In genomic region chr2:159118115-159118858, GRCh38 we compare ENCODE assay signal across 8 cellular contexts.
DNase-seq lines count a peak whose midpoint lies in the region; ATAC-seq and TF ChIP-seq lines count a peak whose summit lies in the region.

No MANE protein-coding gene starts in this region.

- no peak overlapping the region for H3K4me3 Mint-ChIP-seq in GM23338

- no peaks in the 10 kb centered on the region for H3F3A ChIP-seq in GM23338 (replicated peaks; ENCODE audit: low read depth)

- no peak overlapping the region for H3K4me2 ChIP-seq in GM23338

- H3K9me2 ChIP-seq in GM23338 (ENCODE audit: insufficient read depth), result no peaks in the 10 kb centered on the region

- peaks cover 7% of the 10 kb centered on the region for H3K27me3 Mint-ChIP-seq in GM23338 (ENCODE audit: insufficient read depth, low read depth, poor library complexity)

- H4K20me1 ChIP-seq in GM23338 (replicated peaks; ENCODE audit: insufficient read depth), result no peaks in the 10 kb centered on the region

- H3K9me3 ChIP-seq in SJSA1 (replicated peaks), result no peaks in the 10 kb centered on the region

- H3K27me3 ChIP-seq in GM23338 (ENCODE audit: insufficient read depth) (no peaks in the 10 kb centered on the region), SJSA1 (replicated peaks) (no peaks in the 10 kb centered on the region)

- no peak overlapping the region for H2AFZ ChIP-seq in GM23338

- peak; percentile 99 for ATAC-seq in GM23338

- H3K4me1 Mint-ChIP-seq in GM23338, result no peaks in the 10 kb centered on the region; the same call in 2 of the 3 replicates

- no peak overlapping the region for H3K4me3 ChIP-seq in GM23338
- no peak overlapping the region for H3K4me3 ChIP-seq in SJSA1

- H3K36me3 ChIP-seq in GM23338 (ENCODE audit: insufficient read depth) (no peaks in the 10 kb centered on the region), SJSA1 (no peaks in the 10 kb centered on the region)

- no peaks in the 10 kb centered on the region for H3K79me2 ChIP-seq in GM23338 (replicated peaks; ENCODE audit: insufficient read depth)

- no peak overlapping the region for H3K27ac Mint-ChIP-seq in GM23338

- H3K36me3 Mint-ChIP-seq in GM23338 (ENCODE audit: low read depth), result no peaks in the 10 kb centered on the region

- H3K4me1 ChIP-seq in GM23338 (ENCODE audit: insufficient read depth) (no peaks in the 10 kb centered on the region), SJSA1 (replicated peaks) (peaks cover 47% of the 10 kb centered on the region)

- H3K9me3 Mint-ChIP-seq in GM23338, result no peaks in the 10 kb centered on the region; the same call in 2 of the 3 replicates

- peak; percentile 97 to 99 for TF ChIP-seq CTCF in GM23338 (conservative IDR thresholded peaks at IDR 0.05; ENCODE audit: low read depth in 2 of 2)

- H3K27ac ChIP-seq in GM23338 (ENCODE audit: low read depth) (no peak overlapping the region), SJSA1 (peak overlapping the region; percentile 53)

- DNase-seq in GDM1 (lab: John Stamatoyannopoulos, UW) (peak; percentile 74), GM23338 (ENCODE audit: low spot score) (peak; percentile 90), LoVo (ENCODE audit: low spot score) (peak; percentile 75), SJSA1 (ENCODE audit: low read depth in 1 of 2, low spot score in 2 of 2) (peak; percentile 77 to 83), glomerular visceral epithelial cell (ENCODE audit: extremely low spot score) (peak; percentile 83), pons (ENCODE audit: low spot score) (peak; percentile 95), ureter (ENCODE audit: low spot score) (peak; percentile 89)
- DNase-seq in activated gamma-delta T cell treated with anti-CD3 and anti-CD28 coated beads, Interleukin-2, amount 50 U/mL, for 16 hours (ENCODE audit: low read depth), result peak; percentile 68

TF ChIP-seq in GM23338, 12 proteins besides CTCF, POLR2A, EP300 and RAD21:
- TF ChIP-seq EZH2 (IDR thresholded peaks at IDR 0.05; ENCODE audit: low read depth, unreplicated experiment) (no peak), EZH2phosphoT487 (IDR thresholded peaks at IDR 0.05; ENCODE audit: unreplicated experiment) (no peak), NANOG (IDR thresholded peaks at IDR 0.05; ENCODE audit: borderline replicate concordance) (no peak), ZNF462 (CRISPR knock-in tag; IDR thresholded peaks at IDR 0.05) (no peak), ZNF114 (CRISPR knock-in tag; IDR thresholded peaks at IDR 0.05) (no peak), CREB1 (CRISPR knock-in tag; IDR thresholded peaks at IDR 0.05; ENCODE audit: low read depth) (no peak), REST (IDR thresholded peaks at IDR 0.05; ENCODE audit: unreplicated experiment) (no peak), ETS1 (IDR thresholded peaks at IDR 0.05) (no peak), POLR2AphosphoS5 (IDR thresholded peaks at IDR 0.05; ENCODE audit: low read depth) (no peak), STAT1 (IDR thresholded peaks at IDR 0.05; ENCODE audit: unreplicated experiment) (no peak), ZNF331 (CRISPR knock-in tag; IDR thresholded peaks at IDR 0.05; ENCODE audit: low read depth) (no peak), JUNB (IDR thresholded peaks at IDR 0.05; ENCODE audit: unreplicated experiment) (no peak)
